Comparison of ENCODE assay signal across 17 cellular contexts in genomic region chr22:44031111-44031963, GRCh38. TPM values are rescaled to one million over a fixed set of nuclear protein-coding genes. Genes with fewer than 3 reads are reported as not detected.
DNase-seq lines count a peak whose midpoint lies in the region; ATAC-seq, FAIRE-seq and TF ChIP-seq lines count a peak whose summit lies in the region.
"Had no signal": no experiment of that assay in that cellular context is flagged by ENCODE, and none has a peak within 500 bp of the region (broad histone marks: within the 10 kb centered on the region; RNA-seq: fewer than 3 reads in every experiment).

No MANE protein-coding gene starts in this region.

- peak overlapping the region; percentile 90 for H3K27ac Mint-ChIP-seq in activated CD4-positive, alpha-beta T cell treated with anti-CD3 and anti-CD28 coated beads, Interleukin-2, amount 10 ng/mL, durations not matched to agents 24 days and 14 days
- H3K27ac Mint-ChIP-seq in activated CD4-positive, alpha-beta memory T cell treated with anti-CD3 and anti-CD28 coated beads for 36 hours, result peak overlapping the region; percentile 86
- no peak overlapping the region for H3K27ac Mint-ChIP-seq in stimulated activated effector memory CD8-positive, alpha-beta T cell treated with anti-CD3 and anti-CD28 coated beads, Interleukin-12 subunit alpha, Interleukin-12 subunit beta, amount 100 ng/mL, for 72 hours

- WGBS in esophagus muscularis mucosa, result 83% methylated on average over 23 of the region's 24 CpGs

- TF ChIP-seq CTCF in esophagus muscularis mucosa (IDR thresholded peaks at IDR 0.05), result no peak
- no peak for TF ChIP-seq CTCF in kidney (IDR thresholded peaks at IDR 0.05; ENCODE audit: borderline replicate concordance, extremely low read depth, insufficient read depth)

- H3K27ac ChIP-seq in esophagus muscularis mucosa (replicated peaks in 1 of 4) (peak overlapping the region; percentile 34 to 59 (median 52)), kidney (ENCODE audit: low read depth in 2 of 2, low read length in 2 of 2) (peak overlapping the region in 1 of 2 donors; percentile 71)
- H3K27ac ChIP-seq: HL-60, tibial artery had no signal

- H3K4me1 Mint-ChIP-seq in activated CD4-positive, alpha-beta T cell treated with anti-CD3 and anti-CD28 coated beads, Interleukin-2, amount 10 ng/mL, durations not matched to agents 24 days and 14 days, result peaks cover 45% of the 10 kb centered on the region
- peaks cover 45% of the 10 kb centered on the region for H3K4me1 Mint-ChIP-seq in activated CD4-positive, alpha-beta memory T cell treated with anti-CD3 and anti-CD28 coated beads for 36 hours (ENCODE audit: low read depth)
- peaks cover 33% of the 10 kb centered on the region for H3K4me1 Mint-ChIP-seq in stimulated activated effector memory CD8-positive, alpha-beta T cell treated with anti-CD3 and anti-CD28 coated beads, Interleukin-12 subunit alpha, Interleukin-12 subunit beta, amount 100 ng/mL, for 72 hours

- intact Hi-C loops in activated CD4-positive, alpha-beta T cell treated with anti-CD3 and anti-CD28 coated beads, Interleukin-2, amount 10 ng/mL, durations not matched to agents 24 days and 14 days (cut with micrococcal nuclease), result no loop called here
- intact Hi-C loops in activated CD4-positive, alpha-beta memory T cell treated with anti-CD3 and anti-CD28 coated beads for 36 hours (cut with micrococcal nuclease), result no loop called here
- intact Hi-C loops in esophagus muscularis mucosa (cut with DNase I), result no loop called here
- intact Hi-C loops in kidney (cut with DNase I), result no loop called here

- peaks cover 18% of the 10 kb centered on the region for H3K36me3 Mint-ChIP-seq in activated CD4-positive, alpha-beta T cell treated with anti-CD3 and anti-CD28 coated beads, Interleukin-2, amount 10 ng/mL, durations not matched to agents 24 days and 14 days (ENCODE audit: low read depth)
- peaks cover 1% of the 10 kb centered on the region for H3K36me3 Mint-ChIP-seq in activated CD4-positive, alpha-beta memory T cell treated with anti-CD3 and anti-CD28 coated beads for 36 hours
- H3K36me3 Mint-ChIP-seq in stimulated activated effector memory CD8-positive, alpha-beta T cell treated with anti-CD3 and anti-CD28 coated beads, Interleukin-12 subunit alpha, Interleukin-12 subunit beta, amount 100 ng/mL, for 72 hours, result peaks cover 10% of the 10 kb centered on the region

- H3K27me3 ChIP-seq in esophagus muscularis mucosa, result no peaks in the 10 kb centered on the region

- no peak for TF ChIP-seq EP300 in esophagus muscularis mucosa (IDR thresholded peaks at IDR 0.05)

- POLR2A ChIA-PET in activated CD4-positive, alpha-beta memory T cell treated with anti-CD3 and anti-CD28 coated beads for 36 hours (lab: Charles Lee), result no interaction called here

- peak; percentile 76 for DNase-seq in activated CD4-positive, alpha-beta T cell treated with anti-CD3 and anti-CD28 coated beads, Interleukin-2, amount 10 ng/mL, durations not matched to agents 24 days and 14 days
- DNase-seq in activated CD4-positive, alpha-beta T cell treated with anti-CD3 and anti-CD28 coated beads, Interleukin-2, amount 50 U/mL, for 4 hours, result no peak
- peak; percentile 67 for DNase-seq in activated CD4-positive, alpha-beta memory T cell treated with anti-CD3 and anti-CD28 coated beads for 36 hours
- DNase-seq in esophagus muscularis mucosa (ENCODE audit: extremely low spot score) (no peak), kidney (no peak), DMS153 (lab: John Stamatoyannopoulos, UW) (no peak)
- DNase-seq in stimulated activated effector memory CD8-positive, alpha-beta T cell treated with anti-CD3 and anti-CD28 coated beads, Interleukin-12 subunit alpha, Interleukin-12 subunit beta, amount 100 ng/mL, for 72 hours (ENCODE audit: low spot score in 2 of 2), result no peak
- DNase-seq: anterior cingulate cortex; NCI-H1105; occipital lobe; PC-3; stimulated activated CD4-positive, alpha-beta T cell treated with anti-CD3 and anti-CD28 coated beads, Interleukin-4, amount 100 ng/mL, for 24 hours; tibial artery had no signal

- H3K4me1 ChIP-seq in esophagus muscularis mucosa (peaks cover 30 to 55% (median 43%) of the 10 kb centered on the region in 4 donors), kidney (ENCODE audit: control insufficient read depth in 1 of 2, insufficient read depth in 1 of 2, low read depth in 1 of 2, low read length in 2 of 2) (peaks cover 0 to 8% of the 10 kb centered on the region in 2 donors)
- H3K4me1 ChIP-seq: tibial artery had no signal

- peak; percentile 64 for ATAC-seq in stimulated activated effector memory CD8-positive, alpha-beta T cell treated with anti-CD3 and anti-CD28 coated beads, Interleukin-12 subunit alpha, Interleukin-12 subunit beta, amount 100 ng/mL, for 72 hours
- ATAC-seq in GM18517 (IDR thresholded peaks at IDR 0.05; ENCODE audit: unreplicated experiment), result no peak
- ATAC-seq: esophagus mucosa, PC-3 had no signal

- H3K4me3 ChIP-seq in esophagus muscularis mucosa (no peak overlapping the region), kidney (ENCODE audit: low read length in 2 of 2) (no peak overlapping the region)
- H3K4me3 ChIP-seq: tibial artery had no signal

- H3K9me3 ChIP-seq in esophagus muscularis mucosa, result no peaks in the 10 kb centered on the region
- H3K9me3 ChIP-seq in kidney (ENCODE audit: control insufficient read depth in 1 of 2, low read length in 2 of 2), result no peaks in the 10 kb centered on the region
- H3K9me3 ChIP-seq: tibial artery had no signal

- CTCF ChIA-PET in activated CD4-positive, alpha-beta memory T cell treated with anti-CD3 and anti-CD28 coated beads for 36 hours (lab: Charles Lee), result interaction anchor here (1.2 kb wide), 1 partner anchor 38 kb away, joined by 3 read pairs; no protein-coding TSS in a partner anchor

- H3K4me3 Mint-ChIP-seq in activated CD4-positive, alpha-beta T cell treated with anti-CD3 and anti-CD28 coated beads, Interleukin-2, amount 10 ng/mL, durations not matched to agents 24 days and 14 days, result peak overlapping the region; percentile 65
- H3K4me3 Mint-ChIP-seq in activated CD4-positive, alpha-beta memory T cell treated with anti-CD3 and anti-CD28 coated beads for 36 hours, result peak overlapping the region; percentile 21
- H3K4me3 Mint-ChIP-seq in stimulated activated effector memory CD8-positive, alpha-beta T cell treated with anti-CD3 and anti-CD28 coated beads, Interleukin-12 subunit alpha, Interleukin-12 subunit beta, amount 100 ng/mL, for 72 hours, result peak overlapping the region; percentile 2

- TF ChIP-seq POLR2A in esophagus muscularis mucosa (IDR thresholded peaks at IDR 0.05; ENCODE audit: low read depth), result no peak

- no peak overlapping the region for H3K9ac ChIP-seq in kidney (ENCODE audit: low read length in 2 of 2)

- no peak for FAIRE-seq in kidney (lab: Jason Lieb, UNC)
- FAIRE-seq: TTC549 had no signal

- no peaks in the 10 kb centered on the region for H3K9me3 Mint-ChIP-seq in activated CD4-positive, alpha-beta T cell treated with anti-CD3 and anti-CD28 coated beads, Interleukin-2, amount 10 ng/mL, durations not matched to agents 24 days and 14 days
- no peaks in the 10 kb centered on the region for H3K9me3 Mint-ChIP-seq in activated CD4-positive, alpha-beta memory T cell treated with anti-CD3 and anti-CD28 coated beads for 36 hours
- H3K9me3 Mint-ChIP-seq in stimulated activated effector memory CD8-positive, alpha-beta T cell treated with anti-CD3 and anti-CD28 coated beads, Interleukin-12 subunit alpha, Interleukin-12 subunit beta, amount 100 ng/mL, for 72 hours, result no peaks in the 10 kb centered on the region

- H3K36me3 ChIP-seq in esophagus muscularis mucosa, result no peaks in the 10 kb centered on the region
- no peaks in the 10 kb centered on the region for H3K36me3 ChIP-seq in kidney (ENCODE audit: control insufficient read depth in 1 of 2, insufficient read depth in 2 of 2, low read length in 2 of 2)
- H3K36me3 ChIP-seq: tibial artery had no signal

- H3K27me3 Mint-ChIP-seq in activated CD4-positive, alpha-beta T cell treated with anti-CD3 and anti-CD28 coated beads, Interleukin-2, amount 10 ng/mL, durations not matched to agents 24 days and 14 days, result no peaks in the 10 kb centered on the region
- H3K27me3 Mint-ChIP-seq in activated CD4-positive, alpha-beta memory T cell treated with anti-CD3 and anti-CD28 coated beads for 36 hours, result no peaks in the 10 kb centered on the region

RNA-seq across cellular contexts. Expression of gene PARVB, which starts 7.2 kb away (rescaled TPM):
- total RNA-seq in activated CD4-positive, alpha-beta T cell treated with anti-CD3 and anti-CD28 coated beads, Interleukin-2, amount 10 ng/mL, durations not matched to agents 24 days and 14 days, result 107 and 112 TPM in 2 replicates
- 10 to 100 TPM; 77.8 to 82.8 TPM for total RNA-seq in activated CD4-positive, alpha-beta memory T cell treated with anti-CD3 and anti-CD28 coated beads for 36 hours
- 100 to 1,000 TPM in 1 of 4 donors, 10 to 100 TPM in 3; 22.0 to 107 (median 45.5) TPM for total RNA-seq in esophagus muscularis mucosa
- 32.9 TPM for total RNA-seq in kidney
- polyA plus RNA-seq in kidney (ENCODE audit: insufficient read depth, low read depth, low replicate concordance), result 51.1 TPM

Comparison
In these comparisons a context has a peak if more than half of its experiments do, and no peak if none do; other contexts are left out.
1. DNase-seq: peak in activated CD4-positive, alpha-beta T cell treated with anti-CD3 and anti-CD28 coated beads, Interleukin-2, amount 10 ng/mL, durations not matched to agents 24 days and 14 days (single experiment) and activated CD4-positive, alpha-beta memory T cell treated with anti-CD3 and anti-CD28 coated beads for 36 hours (single experiment); none in activated CD4-positive, alpha-beta T cell treated with anti-CD3 and anti-CD28 coated beads, Interleukin-2, amount 50 U/mL, for 4 hours (0 of 2), esophagus muscularis mucosa (single experiment), stimulated activated effector memory CD8-positive, alpha-beta T cell treated with anti-CD3 and anti-CD28 coated beads, Interleukin-12 subunit alpha, Interleukin-12 subunit beta, amount 100 ng/mL, for 72 hours (0 of 2), kidney (single experiment) and DMS153 (single experiment).
2. H3K4me3 Mint-ChIP-seq: peak in every context shown above with its lines; median percentile 65 in activated CD4-positive, alpha-beta T cell treated with anti-CD3 and anti-CD28 coated beads, Interleukin-2, amount 10 ng/mL, durations not matched to agents 24 days and 14 days; 21 in activated CD4-positive, alpha-beta memory T cell treated with anti-CD3 and anti-CD28 coated beads for 36 hours; 2 in stimulated activated effector memory CD8-positive, alpha-beta T cell treated with anti-CD3 and anti-CD28 coated beads, Interleukin-12 subunit alpha, Interleukin-12 subunit beta, amount 100 ng/mL, for 72 hours.